ENCODE assay signal across 31 cellular contexts in genomic region chr2:240077442-240077841, GRCh38. TPM values are rescaled to one million over a fixed set of nuclear protein-coding genes. Genes with fewer than 3 reads are reported as not detected.
DNase-seq lines count a peak whose midpoint lies in the region; ATAC-seq, FAIRE-seq and TF ChIP-seq lines count a peak whose summit lies in the region.
"Had no signal": no experiment of that assay in that cellular context is flagged by ENCODE, and none has a peak within 500 bp of the region (broad histone marks: within the 10 kb centered on the region; RNA-seq: fewer than 3 reads in every experiment).

No MANE protein-coding gene starts in this region.

- peaks cover 2% of the 10 kb centered on the region for H3K27me3 Mint-ChIP-seq in endodermal cell (ENCODE audit: insufficient read depth)
- H3K27me3 Mint-ChIP-seq in activated T-helper 1 cell treated with anti-CD3 and anti-CD28 coated beads, Interleukin-12 subunit alpha, Interleukin-12 subunit beta, Interleukin-2, Interleukin-4 antibody, amounts not matched to agents 30 ng/mL and 10 ng/mL and 1 ng/mL, durations not matched to agents 14 hours and 24 hours and 36 hours (ENCODE audit: insufficient read depth), result peaks cover 10% of the 10 kb centered on the region

- H3K9ac ChIP-seq in HepG2 (ENCODE audit: insufficient read depth, low read depth, low read length), result no peak overlapping the region
- H3K9ac ChIP-seq in endodermal cell (ENCODE audit: extremely low read depth, low read length, poor library complexity, severe bottlenecking), result no peak overlapping the region
- H3K9ac ChIP-seq: BLaER1 had no signal

- CTCF ChIA-PET in HepG2 (lab: Yijun Ruan, JAX; ENCODE audit: low intra/inter-chr PET ratio, low total read pairs), result no interaction called here
- CTCF ChIA-PET in HEK293 (lab: Yijun Ruan, JAX), result no interaction called here

- H3K9me3 Mint-ChIP-seq in endodermal cell, result peaks cover 49% of the 10 kb centered on the region
- peaks cover 17% of the 10 kb centered on the region for H3K9me3 Mint-ChIP-seq in activated T-helper 1 cell treated with anti-CD3 and anti-CD28 coated beads, Interleukin-12 subunit alpha, Interleukin-12 subunit beta, Interleukin-2, Interleukin-4 antibody, amounts not matched to agents 30 ng/mL and 10 ng/mL and 1 ng/mL, durations not matched to agents 14 hours and 24 hours and 36 hours

- no peak overlapping the region for H3K4me2 ChIP-seq in HepG2 (ENCODE audit: low read depth, low read length)
- H3K4me2 ChIP-seq: BLaER1 had no signal

- H3K27me3 ChIP-seq in HepG2 (ENCODE audit: control insufficient read depth in 1 of 2, insufficient read depth in 2 of 2, low read length in 2 of 2), result peaks cover 0 to 12% of the 10 kb centered on the region in 2 experiments; a peak in 2 of 5 replicates
- no peaks in the 10 kb centered on the region for H3K27me3 ChIP-seq in right lobe of liver
- no peaks in the 10 kb centered on the region for H3K27me3 ChIP-seq in endodermal cell (ENCODE audit: control insufficient read depth, insufficient read depth, low read length, poor library complexity, severe bottlenecking)
- H3K27me3 ChIP-seq: BLaER1 had no signal

- no peaks in the 10 kb centered on the region for H3K36me3 Mint-ChIP-seq in endodermal cell (ENCODE audit: low read depth)
- H3K36me3 Mint-ChIP-seq in activated T-helper 1 cell treated with anti-CD3 and anti-CD28 coated beads, Interleukin-12 subunit alpha, Interleukin-12 subunit beta, Interleukin-2, Interleukin-4 antibody, amounts not matched to agents 30 ng/mL and 10 ng/mL and 1 ng/mL, durations not matched to agents 14 hours and 24 hours and 36 hours (ENCODE audit: low read depth), result no peaks in the 10 kb centered on the region
- H3K36me3 Mint-ChIP-seq: CD14-positive monocyte; CD4-positive, CD25-positive, alpha-beta regulatory T cell had no signal

- H3K4me3 Mint-ChIP-seq in endodermal cell, result no peak overlapping the region
- H3K4me3 Mint-ChIP-seq in activated T-helper 1 cell treated with anti-CD3 and anti-CD28 coated beads, Interleukin-12 subunit alpha, Interleukin-12 subunit beta, Interleukin-2, Interleukin-4 antibody, amounts not matched to agents 30 ng/mL and 10 ng/mL and 1 ng/mL, durations not matched to agents 14 hours and 24 hours and 36 hours, result no peak overlapping the region
- H3K4me3 Mint-ChIP-seq: CD14-positive monocyte; CD4-positive, alpha-beta memory T cell; CD4-positive, CD25-positive, alpha-beta regulatory T cell; CD8-positive, alpha-beta memory T cell had no signal

- no peaks in the 10 kb centered on the region for H3K4me1 Mint-ChIP-seq in endodermal cell
- no peaks in the 10 kb centered on the region for H3K4me1 Mint-ChIP-seq in activated T-helper 1 cell treated with anti-CD3 and anti-CD28 coated beads, Interleukin-12 subunit alpha, Interleukin-12 subunit beta, Interleukin-2, Interleukin-4 antibody, amounts not matched to agents 30 ng/mL and 10 ng/mL and 1 ng/mL, durations not matched to agents 14 hours and 24 hours and 36 hours (ENCODE audit: low read depth)
- H3K4me1 Mint-ChIP-seq: CD14-positive monocyte; CD4-positive, alpha-beta memory T cell; CD4-positive, CD25-positive, alpha-beta regulatory T cell; CD8-positive, alpha-beta memory T cell had no signal

- H3K9me3 ChIP-seq in HepG2 (ENCODE audit: low read length), result peaks cover 17% of the 10 kb centered on the region
- no peaks in the 10 kb centered on the region for H3K9me3 ChIP-seq in right lobe of liver
- H3K9me3 ChIP-seq in HEK293 (ENCODE audit: control insufficient read depth, insufficient read depth, low read depth, low read length), result no peaks in the 10 kb centered on the region
- peaks cover 34% of the 10 kb centered on the region for H3K9me3 ChIP-seq in endodermal cell (ENCODE audit: control insufficient read depth, low read length)
- H3K9me3 ChIP-seq: BE2C had no signal

- no TSS peak for BruUV-seq in HepG2 (replicated peaks; lab: Mats Ljungman, UMichigan)

- H4K20me1 ChIP-seq in HepG2 (ENCODE audit: insufficient read depth, low read length), result no peaks in the 10 kb centered on the region
- H4K20me1 ChIP-seq: BLaER1 had no signal

- H3K79me2 ChIP-seq in HepG2 (ENCODE audit: insufficient read depth, low read length), result no peaks in the 10 kb centered on the region

- TF ChIP-seq POLR2A in HepG2 (IDR thresholded peaks at IDR 0.05; ENCODE audit: insufficient read depth in 1 of 2, low read depth in 2 of 2, low read length in 2 of 2) (no peak), right lobe of liver (IDR thresholded peaks at IDR 0.05) (no peak)

- TF ChIP-seq RAD21 in HepG2 (CRISPR knock-in tag; IDR thresholded peaks at IDR 0.05), result no peak

- intact Hi-C loops in HepG2 (cut with micrococcal nuclease; ENCODE audit: unreplicated experiment) (no loop called here), right lobe of liver (cut with DNase I) (no loop called here)
- intact Hi-C loops in activated T-helper 1 cell treated with anti-CD3 and anti-CD28 coated beads, Interleukin-12 subunit alpha, Interleukin-12 subunit beta, Interleukin-2, Interleukin-4 antibody, amounts not matched to agents 30 ng/mL and 10 ng/mL and 1 ng/mL, durations not matched to agents 14 hours and 24 hours and 36 hours (cut with micrococcal nuclease), result loop anchor here (1.0 kb wide), 1 partner anchor 40 kb away; no protein-coding TSS in a partner anchor

- H3K27ac ChIP-seq in HepG2 (ENCODE audit: extremely low read length, insufficient read depth, low read length) (no peak overlapping the region), right lobe of liver (no peak overlapping the region), HEK293 (ENCODE audit: extremely low read depth, low read depth, low read length) (no peak overlapping the region), endodermal cell (ENCODE audit: low read depth, low read length) (no peak overlapping the region)
- H3K27ac ChIP-seq: BLaER1 had no signal

- TF ChIP-seq CTCF in HepG2 (CRISPR knock-in tag; IDR thresholded peaks at IDR 0.05), result no peak
- no peak for TF ChIP-seq CTCF in right lobe of liver (IDR thresholded peaks at IDR 0.05)
- no peak for TF ChIP-seq CTCF in HEK293 (tag by site-specific recombination; IDR thresholded peaks at IDR 0.05)
- TF ChIP-seq CTCF in endodermal cell (conservative IDR thresholded peaks at IDR 0.05), result no peak

- H3K36me3 ChIP-seq in HepG2 (replicated peaks in 1 of 2; ENCODE audit: control insufficient read depth in 1 of 2, insufficient read depth in 2 of 2, low read length in 2 of 2), result no peaks in the 10 kb centered on the region
- H3K36me3 ChIP-seq in right lobe of liver, result no peaks in the 10 kb centered on the region
- H3K36me3 ChIP-seq in HEK293 (ENCODE audit: control insufficient read depth in 2 of 2, insufficient read depth in 1 of 2, low read length in 2 of 2), result no peaks in the 10 kb centered on the region
- H3K36me3 ChIP-seq in endodermal cell (ENCODE audit: control insufficient read depth, insufficient read depth, low read length), result no peaks in the 10 kb centered on the region
- H3K36me3 ChIP-seq: BE2C, BLaER1 had no signal

- H3K4me3 ChIP-seq in HepG2 (replicated peaks in 1 of 3; ENCODE audit: insufficient read depth in 1 of 3, low read depth in 2 of 3, low read length in 3 of 3) (no peak overlapping the region), right lobe of liver (no peak overlapping the region), HEK293 (ENCODE audit: low read depth, low read length) (no peak overlapping the region), endodermal cell (ENCODE audit: low read length) (peak overlapping the region; percentile 41)
- H3K4me3 ChIP-seq: BLaER1 had no signal

- DNase-seq in HepG2 (ENCODE audit: low spot score) (no peak), right lobe of liver (no peak), OCI-M1 (lab: John Stamatoyannopoulos, UW) (peak; percentile 1), endodermal cell (no peak), HK-2 (ENCODE audit: unreplicated experiment) (no peak)
- no peak for DNase-seq in activated T-helper 1 cell treated with anti-CD3 and anti-CD28 coated beads, Interleukin-12 subunit alpha, Interleukin-12 subunit beta, Interleukin-2, Interleukin-4 antibody, amounts not matched to agents 30 ng/mL and 10 ng/mL and 1 ng/mL, durations not matched to agents 14 hours and 24 hours and 36 hours (ENCODE audit: low spot score)
- DNase-seq: 8988T; ACHN; BE2C; C1 segment of cervical spinal cord; CD4-positive, alpha-beta memory T cell; CD4-positive, CD25-positive, alpha-beta regulatory T cell; CD8-positive, alpha-beta memory T cell; COR-L47; DMS 273 treated with DMSO at 0.1 percent for 48 hours; DMS153; DMS53; DMS79; DND-41; EL; GF-D8 had no signal

- POLR2A ChIA-PET in HepG2 (lab: Yijun Ruan, JAX) (no interaction called here), HEK293 (lab: Yijun Ruan, JAX) (no interaction called here)

- in situ Hi-C loops in HepG2 (cut with HindIII; ENCODE audit: extremely low pct_ligation_motif_present, low pct_unique_long_range_greater_than_20kb), result no loop called here

- H3K27ac Mint-ChIP-seq in endodermal cell, result no peak overlapping the region
- no peak overlapping the region for H3K27ac Mint-ChIP-seq in activated T-helper 1 cell treated with anti-CD3 and anti-CD28 coated beads, Interleukin-12 subunit alpha, Interleukin-12 subunit beta, Interleukin-2, Interleukin-4 antibody, amounts not matched to agents 30 ng/mL and 10 ng/mL and 1 ng/mL, durations not matched to agents 14 hours and 24 hours and 36 hours
- H3K27ac Mint-ChIP-seq: CD14-positive monocyte; CD4-positive, alpha-beta memory T cell; CD8-positive, alpha-beta memory T cell had no signal

- FAIRE-seq in HepG2 (lab: Jason Lieb, UNC), result no peak
- FAIRE-seq: GM12891, GM19239 had no signal

- no peaks in the 10 kb centered on the region for H3K4me1 ChIP-seq in HepG2 (ENCODE audit: insufficient read depth, low read length)
- H3K4me1 ChIP-seq in right lobe of liver, result no peaks in the 10 kb centered on the region
- no peaks in the 10 kb centered on the region for H3K4me1 ChIP-seq in HEK293 (ENCODE audit: control insufficient read depth, insufficient read depth, low read length)
- H3K4me1 ChIP-seq in endodermal cell (ENCODE audit: control insufficient read depth, insufficient read depth, low read length), result no peaks in the 10 kb centered on the region
- H3K4me1 ChIP-seq: BE2C, BLaER1 had no signal

- H2AFZ ChIP-seq in HepG2 (ENCODE audit: low read length), result no peak overlapping the region

- TF ChIP-seq EP300 in HepG2 (IDR thresholded peaks at IDR 0.05; ENCODE audit: low read depth in 2 of 2, low read length in 2 of 2), result no peak
- no peak for TF ChIP-seq EP300 in HepG2 (CRISPR knock-in tag; IDR thresholded peaks at IDR 0.05; ENCODE audit: borderline replicate concordance)

- no peak for ATAC-seq in HepG2
- ATAC-seq in right lobe of liver, result no peak
- ATAC-seq in GM21515 (IDR thresholded peaks at IDR 0.05; ENCODE audit: unreplicated experiment), result no peak

RNA-seq across cellular contexts. Expression of gene OR6B3, which starts 24.1 kb away (rescaled TPM):
- total RNA-seq in HepG2 (2016; rRNA removed; fragmentation: Illumina TruSeq; extraction: Trizol) (not detected in 2 replicates), right lobe of liver (not detected), endodermal cell (not detected)
- not detected in 2 replicates for total RNA-seq in HepG2 (2016; cell fraction: cytosol; rRNA removed; fragmentation: Illumina TruSeq; extraction: Trizol; ENCODE audit: low read depth)
- not detected in 2 replicates for total RNA-seq in HepG2 (2016; cell fraction: insoluble cytoplasmic fraction; rRNA removed; fragmentation: Illumina TruSeq; extraction: Trizol)
- not detected in 2 replicates for total RNA-seq in HepG2 (2016; cell fraction: membrane; rRNA removed; fragmentation: Illumina TruSeq; extraction: Trizol)
- not detected in 2 replicates for total RNA-seq in HepG2 (2016; cell fraction: nucleus; rRNA removed; fragmentation: Illumina TruSeq; extraction: Trizol)
- not detected in 2 replicates for polyA plus RNA-seq in HepG2 (2011; rRNA removed)
- polyA plus RNA-seq in HepG2 (2011; cell fraction: cytosol; rRNA removed), result not detected in 2 replicates
- polyA plus RNA-seq in HepG2 (2011; cell fraction: nucleus; rRNA removed), result not detected in 2 replicates
- not detected in 2 replicates for polyA plus RNA-seq in HepG2 (2012)
- not detected in 2 replicates for polyA plus RNA-seq in HepG2 (2016; cell fraction: cytosol; fragmentation: Illumina TruSeq; extraction: Trizol; ENCODE audit: low read depth)
- polyA plus RNA-seq in HepG2 (2016; cell fraction: insoluble cytoplasmic fraction; fragmentation: Illumina TruSeq; extraction: Trizol; ENCODE audit: low read depth), result not detected in 2 replicates
- not detected in 2 replicates for polyA plus RNA-seq in HepG2 (2016; cell fraction: membrane; fragmentation: Illumina TruSeq; extraction: Trizol; ENCODE audit: low read depth)
- polyA plus RNA-seq in HepG2 (2016; cell fraction: nucleus; fragmentation: Illumina TruSeq; extraction: Trizol; ENCODE audit: insufficient read depth, low read depth), result not detected in 2 replicates
- not detected in 2 replicates for polyA minus RNA-seq in HepG2 (2011; rRNA and poly(A)+ RNA removed; ENCODE audit: low replicate concordance)
- polyA minus RNA-seq in HepG2 (2011; cell fraction: cytosol; rRNA and poly(A)+ RNA removed), result not detected in 2 replicates
- not detected in 2 replicates for polyA minus RNA-seq in HepG2 (2011; cell fraction: nucleus; rRNA and poly(A)+ RNA removed)
- not detected for polyA plus RNA-seq in endodermal cell (2013, experiment 1 of 2)
- not detected for polyA plus RNA-seq in endodermal cell (2013, experiment 2 of 2)
- not detected in 2 replicates for total RNA-seq in activated T-helper 1 cell treated with anti-CD3 and anti-CD28 coated beads, Interleukin-12 subunit alpha, Interleukin-12 subunit beta, Interleukin-2, Interleukin-4 antibody, amounts not matched to agents 30 ng/mL and 10 ng/mL and 1 ng/mL, durations not matched to agents 14 hours and 24 hours and 36 hours
- total RNA-seq: A673; CD4-positive, alpha-beta memory T cell; CD4-positive, CD25-positive, alpha-beta regulatory T cell; CD8-positive, alpha-beta memory T cell; Daoy; G401 had no signal
- polyA plus RNA-seq: AG04450; CD14-positive monocyte; CD4-positive, alpha-beta memory T cell; CD4-positive, CD25-positive, alpha-beta regulatory T cell; CD8-positive, alpha-beta memory T cell had no signal

RNA-seq across cellular contexts. Expression of gene OR6B2, which starts 47.2 kb away (rescaled TPM):
- total RNA-seq in HepG2 (2016; rRNA removed; fragmentation: Illumina TruSeq; extraction: Trizol), result not detected in 2 replicates
- total RNA-seq in HepG2 (2016; cell fraction: cytosol; rRNA removed; fragmentation: Illumina TruSeq; extraction: Trizol; ENCODE audit: low read depth), result not detected in 2 replicates
- total RNA-seq in HepG2 (2016; cell fraction: insoluble cytoplasmic fraction; rRNA removed; fragmentation: Illumina TruSeq; extraction: Trizol), result not detected in 2 replicates
- not detected in 2 replicates for total RNA-seq in HepG2 (2016; cell fraction: membrane; rRNA removed; fragmentation: Illumina TruSeq; extraction: Trizol)
- not detected in 2 replicates for total RNA-seq in HepG2 (2016; cell fraction: nucleus; rRNA removed; fragmentation: Illumina TruSeq; extraction: Trizol)
- not detected in 2 replicates for polyA plus RNA-seq in HepG2 (2011; rRNA removed)
- polyA plus RNA-seq in HepG2 (2011; cell fraction: cytosol; rRNA removed), result not detected in 2 replicates
- not detected in 2 replicates for polyA plus RNA-seq in HepG2 (2011; cell fraction: nucleus; rRNA removed)
- polyA plus RNA-seq in HepG2 (2012), result not detected in 2 replicates
- not detected in 2 replicates for polyA plus RNA-seq in HepG2 (2016; cell fraction: cytosol; fragmentation: Illumina TruSeq; extraction: Trizol; ENCODE audit: low read depth)
- not detected in 2 replicates for polyA plus RNA-seq in HepG2 (2016; cell fraction: insoluble cytoplasmic fraction; fragmentation: Illumina TruSeq; extraction: Trizol; ENCODE audit: low read depth)
- not detected in 2 replicates for polyA plus RNA-seq in HepG2 (2016; cell fraction: membrane; fragmentation: Illumina TruSeq; extraction: Trizol; ENCODE audit: low read depth)
- polyA plus RNA-seq in HepG2 (2016; cell fraction: nucleus; fragmentation: Illumina TruSeq; extraction: Trizol; ENCODE audit: insufficient read depth, low read depth), result not detected in 2 replicates
- not detected in 2 replicates for polyA minus RNA-seq in HepG2 (2011; rRNA and poly(A)+ RNA removed; ENCODE audit: low replicate concordance)
- not detected in 2 replicates for polyA minus RNA-seq in HepG2 (2011; cell fraction: cytosol; rRNA and poly(A)+ RNA removed)
- not detected in 2 replicates for polyA minus RNA-seq in HepG2 (2011; cell fraction: nucleus; rRNA and poly(A)+ RNA removed)
- total RNA-seq in right lobe of liver, result not detected
- total RNA-seq in endodermal cell, result not detected
- polyA plus RNA-seq in endodermal cell (2013, experiment 1 of 2), result not detected
- not detected for polyA plus RNA-seq in endodermal cell (2013, experiment 2 of 2)
- total RNA-seq in activated T-helper 1 cell treated with anti-CD3 and anti-CD28 coated beads, Interleukin-12 subunit alpha, Interleukin-12 subunit beta, Interleukin-2, Interleukin-4 antibody, amounts not matched to agents 30 ng/mL and 10 ng/mL and 1 ng/mL, durations not matched to agents 14 hours and 24 hours and 36 hours, result not detected in 2 replicates
- total RNA-seq: A673; CD4-positive, alpha-beta memory T cell; CD4-positive, CD25-positive, alpha-beta regulatory T cell; CD8-positive, alpha-beta memory T cell; Daoy; G401 had no signal
- polyA plus RNA-seq: AG04450; CD14-positive monocyte; CD4-positive, alpha-beta memory T cell; CD4-positive, CD25-positive, alpha-beta regulatory T cell; CD8-positive, alpha-beta memory T cell had no signal

RNA-seq across cellular contexts. Expression of gene NDUFA10, which starts 52.3 kb away (rescaled TPM):
- total RNA-seq in HepG2 (2016; rRNA removed; fragmentation: Illumina TruSeq; extraction: Trizol), result 225 and 270 TPM in 2 replicates
- total RNA-seq in HepG2 (2016; cell fraction: cytosol; rRNA removed; fragmentation: Illumina TruSeq; extraction: Trizol; ENCODE audit: low read depth), result 68.9 and 69.8 TPM in 2 replicates
- total RNA-seq in HepG2 (2016; cell fraction: insoluble cytoplasmic fraction; rRNA removed; fragmentation: Illumina TruSeq; extraction: Trizol), result 224 and 283 TPM in 2 replicates
- 92.8 and 99.0 TPM in 2 replicates for total RNA-seq in HepG2 (2016; cell fraction: membrane; rRNA removed; fragmentation: Illumina TruSeq; extraction: Trizol)
- 97.3 and 118 TPM in 2 replicates for total RNA-seq in HepG2 (2016; cell fraction: nucleus; rRNA removed; fragmentation: Illumina TruSeq; extraction: Trizol)
- polyA plus RNA-seq in HepG2 (2011; rRNA removed), result 152 and 157 TPM in 2 replicates
- polyA plus RNA-seq in HepG2 (2011; cell fraction: cytosol; rRNA removed), result 172 and 195 TPM in 2 replicates
- polyA plus RNA-seq in HepG2 (2011; cell fraction: nucleus; rRNA removed), result 154 and 158 TPM in 2 replicates
- 141 and 153 TPM in 2 replicates for polyA plus RNA-seq in HepG2 (2012)
- polyA plus RNA-seq in HepG2 (2016; cell fraction: cytosol; fragmentation: Illumina TruSeq; extraction: Trizol; ENCODE audit: low read depth), result 36.2 and 39.6 TPM in 2 replicates
- 218 and 228 TPM in 2 replicates for polyA plus RNA-seq in HepG2 (2016; cell fraction: insoluble cytoplasmic fraction; fragmentation: Illumina TruSeq; extraction: Trizol; ENCODE audit: low read depth)
- polyA plus RNA-seq in HepG2 (2016; cell fraction: membrane; fragmentation: Illumina TruSeq; extraction: Trizol; ENCODE audit: low read depth), result 55.6 and 65.3 TPM in 2 replicates
- polyA plus RNA-seq in HepG2 (2016; cell fraction: nucleus; fragmentation: Illumina TruSeq; extraction: Trizol; ENCODE audit: insufficient read depth, low read depth), result 112 and 119 TPM in 2 replicates
- polyA minus RNA-seq in HepG2 (2011; rRNA and poly(A)+ RNA removed; ENCODE audit: low replicate concordance), result 102 and 172 TPM in 2 replicates
- 48.1 and 58.0 TPM in 2 replicates for polyA minus RNA-seq in HepG2 (2011; cell fraction: cytosol; rRNA and poly(A)+ RNA removed)
- polyA minus RNA-seq in HepG2 (2011; cell fraction: nucleus; rRNA and poly(A)+ RNA removed), result 124 and 130 TPM in 2 replicates
- total RNA-seq in right lobe of liver, result 100 to 1,000 TPM in 5 of 6 experiments, 10 to 100 TPM in 1; 84.1 to 162 (median 116) TPM
- total RNA-seq in endodermal cell, result 100 to 1,000 TPM in 1 of 2 donors, 10 to 100 TPM in 1; 95.8 to 101 TPM
- 92.5 TPM for polyA plus RNA-seq in endodermal cell (2013, experiment 1 of 2)
- 85.8 TPM for polyA plus RNA-seq in endodermal cell (2013, experiment 2 of 2)
- 102 and 106 TPM in 2 replicates for total RNA-seq in activated T-helper 1 cell treated with anti-CD3 and anti-CD28 coated beads, Interleukin-12 subunit alpha, Interleukin-12 subunit beta, Interleukin-2, Interleukin-4 antibody, amounts not matched to agents 30 ng/mL and 10 ng/mL and 1 ng/mL, durations not matched to agents 14 hours and 24 hours and 36 hours

RNA-seq across cellular contexts. Expression of gene COPS9, which starts 58.7 kb away (rescaled TPM):
- total RNA-seq in HepG2 (2016; rRNA removed; fragmentation: Illumina TruSeq; extraction: Trizol) (180 and 208 TPM in 2 replicates), right lobe of liver (10 to 100 TPM; 33.1 to 66.1 (median 45.8) TPM), endodermal cell (100 to 1,000 TPM; 151 to 161 TPM)
- 188 and 216 TPM in 2 replicates for total RNA-seq in HepG2 (2016; cell fraction: cytosol; rRNA removed; fragmentation: Illumina TruSeq; extraction: Trizol; ENCODE audit: low read depth)
- total RNA-seq in HepG2 (2016; cell fraction: insoluble cytoplasmic fraction; rRNA removed; fragmentation: Illumina TruSeq; extraction: Trizol), result 189 and 214 TPM in 2 replicates
- 299 and 318 TPM in 2 replicates for total RNA-seq in HepG2 (2016; cell fraction: membrane; rRNA removed; fragmentation: Illumina TruSeq; extraction: Trizol)
- 64.4 and 66.4 TPM in 2 replicates for total RNA-seq in HepG2 (2016; cell fraction: nucleus; rRNA removed; fragmentation: Illumina TruSeq; extraction: Trizol)
- polyA plus RNA-seq in HepG2 (2011; rRNA removed), result 201 and 247 TPM in 2 replicates
- 164 and 244 TPM in 2 replicates for polyA plus RNA-seq in HepG2 (2011; cell fraction: cytosol; rRNA removed)
- polyA plus RNA-seq in HepG2 (2011; cell fraction: nucleus; rRNA removed), result 49.8 and 53.2 TPM in 2 replicates
- polyA plus RNA-seq in HepG2 (2012), result 152 and 161 TPM in 2 replicates
- 255 and 315 TPM in 2 replicates for polyA plus RNA-seq in HepG2 (2016; cell fraction: cytosol; fragmentation: Illumina TruSeq; extraction: Trizol; ENCODE audit: low read depth)
- 244 and 258 TPM in 2 replicates for polyA plus RNA-seq in HepG2 (2016; cell fraction: insoluble cytoplasmic fraction; fragmentation: Illumina TruSeq; extraction: Trizol; ENCODE audit: low read depth)
- 282 and 350 TPM in 2 replicates for polyA plus RNA-seq in HepG2 (2016; cell fraction: membrane; fragmentation: Illumina TruSeq; extraction: Trizol; ENCODE audit: low read depth)
- 132 TPM in 2 replicates for polyA plus RNA-seq in HepG2 (2016; cell fraction: nucleus; fragmentation: Illumina TruSeq; extraction: Trizol; ENCODE audit: insufficient read depth, low read depth)
- 8.8 and 17.6 TPM in 2 replicates for polyA minus RNA-seq in HepG2 (2011; rRNA and poly(A)+ RNA removed; ENCODE audit: low replicate concordance)
- 12.1 and 20.3 TPM in 2 replicates for polyA minus RNA-seq in HepG2 (2011; cell fraction: cytosol; rRNA and poly(A)+ RNA removed)
- polyA minus RNA-seq in HepG2 (2011; cell fraction: nucleus; rRNA and poly(A)+ RNA removed), result 16.9 and 20.1 TPM in 2 replicates
- 175 TPM for polyA plus RNA-seq in endodermal cell (2013, experiment 1 of 2)
- polyA plus RNA-seq in endodermal cell (2013, experiment 2 of 2), result 183 TPM
- total RNA-seq in activated T-helper 1 cell treated with anti-CD3 and anti-CD28 coated beads, Interleukin-12 subunit alpha, Interleukin-12 subunit beta, Interleukin-2, Interleukin-4 antibody, amounts not matched to agents 30 ng/mL and 10 ng/mL and 1 ng/mL, durations not matched to agents 14 hours and 24 hours and 36 hours, result 127 and 132 TPM in 2 replicates

Comparison
In these comparisons a context has a peak if more than half of its experiments do, and no peak if none do; other contexts are left out.
1. Of the 63 proteins assayed by ChIP-seq in both HepG2 and HEK293: peak only in HepG2: none; only in HEK293: SETDB1 and ZNF280D; in both: none; in neither: 61.